ENCODE assay signal across 13 cellular contexts in genomic region chr2:86649119-86649947, GRCh38.
"Had no signal": no experiment of that assay in that cellular context is flagged by ENCODE, and none has a peak within 500 bp of the region (broad histone marks: within the 10 kb centered on the region; RNA-seq: fewer than 3 reads in every experiment).

No MANE protein-coding gene starts in this region.

- H3K4me1 ChIP-seq: lower lobe of right lung, parathyroid adenoma, thyroid gland, uterus had no signal

- ATAC-seq: esophagus mucosa; lower lobe of right lung; naive thymus-derived CD4-positive, alpha-beta T cell; stimulated activated effector memory CD8-positive, alpha-beta T cell treated with anti-CD3 and anti-CD28 coated beads, Interleukin-12 subunit alpha, Interleukin-12 subunit beta, amount 100 ng/mL, for 72 hours had no signal

- DNase-seq: activated CD4-positive, alpha-beta T cell treated with anti-CD3 and anti-CD28 coated beads, Interleukin-2, amount 10 ng/mL, durations not matched to agents 24 days and 14 days; activated CD4-positive, CD25-positive, alpha-beta regulatory T cell; activated CD8-positive, alpha-beta memory T cell treated with anti-CD3 and anti-CD28 coated beads, Interleukin-2, amount 50 U/mL, for 48 hours; activated naive CD8-positive, alpha-beta T cell treated with anti-CD3 and anti-CD28 coated beads, Interleukin-2, amount 10 ng/mL, durations not matched to agents 7 days and 5 days; lower lobe of right lung; naive thymus-derived CD4-positive, alpha-beta T cell; SW 1271; thyroid gland; uterus had no signal

- H3K27me3 ChIP-seq: thyroid gland, uterus had no signal

- H3K36me3 ChIP-seq: lower lobe of right lung, thyroid gland, uterus had no signal

- FAIRE-seq: bronchial epithelial cell had no signal

- H3K27ac ChIP-seq: lower lobe of right lung, parathyroid adenoma, thyroid gland, uterus had no signal

- H3K4me3 ChIP-seq: lower lobe of right lung, thyroid gland, uterus had no signal

- H3K9me3 ChIP-seq: thyroid gland had no signal
